Comparison of ENCODE assay signal across 30 cellular contexts in the genomic region with DNA sequence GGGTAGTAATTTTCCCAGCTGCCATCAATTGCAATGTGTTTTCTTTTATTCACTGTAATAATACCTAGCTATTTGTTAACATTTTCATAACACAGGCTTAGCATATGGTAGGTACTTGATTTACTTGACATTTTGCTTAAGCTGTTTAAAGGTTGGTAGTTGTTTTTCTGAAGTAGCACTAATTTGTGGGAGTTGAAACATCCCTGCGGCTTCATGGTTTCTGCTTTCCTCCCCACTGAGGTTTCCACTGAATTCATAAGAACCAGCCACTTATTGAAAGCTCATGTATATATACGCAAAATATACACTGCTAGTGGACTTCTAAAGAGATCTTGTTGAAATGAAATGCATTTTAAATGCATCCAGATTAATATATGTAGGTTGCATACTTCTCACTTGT.
"Had no signal": no experiment of that assay in that cellular context is flagged by ENCODE, and none has a peak within 500 bp of the region (broad histone marks: within the 10 kb centered on the region; RNA-seq: fewer than 3 reads in every experiment).

No MANE protein-coding gene starts in this region.

- ATAC-seq: naive thymus-derived CD8-positive, alpha-beta T cell; natural killer cell treated with Interleukin-12 subunit alpha and Interleukin-12 subunit beta and Interleukin-15 and Interleukin-18, amount 100 ng/mL, for 72 hours; psoas muscle; right cardiac atrium; right lobe of liver; stimulated activated effector memory CD8-positive, alpha-beta T cell treated with anti-CD3 and anti-CD28 coated beads, Interleukin-12 subunit alpha, Interleukin-12 subunit beta, amount 100 ng/mL, for 72 hours had no signal

- FAIRE-seq: small intestine, urothelium cell line had no signal

- H3K36me3 Mint-ChIP-seq: naive thymus-derived CD8-positive, alpha-beta T cell; natural killer cell treated with Interleukin-12 subunit alpha and Interleukin-12 subunit beta and Interleukin-15 and Interleukin-18, amount 100 ng/mL, for 72 hours; stimulated activated effector memory CD8-positive, alpha-beta T cell treated with anti-CD3 and anti-CD28 coated beads, Interleukin-12 subunit alpha, Interleukin-12 subunit beta, amount 100 ng/mL, for 72 hours had no signal

- H3K4me3 ChIP-seq: ovary, psoas muscle, right lobe of liver, sigmoid colon, stomach, thoracic aorta, thyroid gland, tibial nerve, upper lobe of left lung, vagina had no signal

- H3K36me3 ChIP-seq: neutrophil, ovary, right lobe of liver, sigmoid colon, stomach, thoracic aorta, thyroid gland, tibial nerve, upper lobe of left lung, vagina had no signal

- H3K27ac Mint-ChIP-seq: naive thymus-derived CD8-positive, alpha-beta T cell; natural killer cell treated with Interleukin-12 subunit alpha and Interleukin-12 subunit beta and Interleukin-15 and Interleukin-18, amount 100 ng/mL, for 72 hours; nephron progenitor cell; progenitor cell of endocrine pancreas; stimulated activated effector memory CD8-positive, alpha-beta T cell treated with anti-CD3 and anti-CD28 coated beads, Interleukin-12 subunit alpha, Interleukin-12 subunit beta, amount 100 ng/mL, for 72 hours; stimulated activated naive CD8-positive, alpha-beta T cell treated with anti-CD3 and anti-CD28 coated beads, Interleukin-15, Interleukin-2, amounts not matched to agents 100 ng/mL and 50 ng/mL, for 24 hours had no signal

- H3K27ac ChIP-seq: neutrophil, ovary, parathyroid adenoma, psoas muscle, right lobe of liver, sigmoid colon, stomach, thoracic aorta, thyroid gland, tibial nerve, upper lobe of left lung, vagina had no signal

- H3K4me1 ChIP-seq: parathyroid adenoma, psoas muscle, right lobe of liver, sigmoid colon, stomach, thyroid gland, upper lobe of left lung, vagina had no signal

- H3K79me2 ChIP-seq: parathyroid adenoma had no signal

- H3K4me1 Mint-ChIP-seq: neural crest cell; stimulated activated effector memory CD8-positive, alpha-beta T cell treated with anti-CD3 and anti-CD28 coated beads, Interleukin-12 subunit alpha, Interleukin-12 subunit beta, amount 100 ng/mL, for 72 hours had no signal

- H3K9ac ChIP-seq: parathyroid adenoma had no signal

- H3K27me3 ChIP-seq: neutrophil, ovary, right lobe of liver, sigmoid colon, stomach, thyroid gland, tibial nerve, upper lobe of left lung, vagina had no signal

- DNase-seq: naive thymus-derived CD8-positive, alpha-beta T cell; nephron progenitor cell; nucleus accumbens; ovary; posterior cingulate gyrus; psoas muscle; right cardiac atrium; right lobe of liver; sigmoid colon; small intestine; stimulated activated CD4-positive, alpha-beta T cell treated with anti-CD3 and anti-CD28 coated beads, Interleukin-15, amount 100 ng/mL, for 24 hours; stimulated activated CD4-positive, alpha-beta T cell treated with anti-CD3 and anti-CD28 coated beads, Interleukin-2, amount 100 ng/mL, for 24 hours; stimulated activated CD4-positive, alpha-beta T cell treated with anti-CD3 and anti-CD28 coated beads, Interleukin-2, amount 100 ng/mL, for 48 hours; stimulated activated CD4-positive, alpha-beta T cell treated with anti-CD3 and anti-CD28 coated beads, Interleukin-4, amount 100 ng/mL, for 24 hours; stimulated activated naive CD4-positive, alpha-beta T cell treated with Interleukin-2 at 50 U/mL for 16 hours; stomach; thyroid gland; trophoblast cell; upper lobe of left lung had no signal

- H2AFZ ChIP-seq: parathyroid adenoma had no signal

- H3K9me3 ChIP-seq: neutrophil, ovary, psoas muscle, right lobe of liver, sigmoid colon, stomach, thoracic aorta, thyroid gland, tibial nerve, upper lobe of left lung, vagina had no signal

- H3K4me3 Mint-ChIP-seq: naive thymus-derived CD8-positive, alpha-beta T cell; natural killer cell treated with Interleukin-12 subunit alpha and Interleukin-12 subunit beta and Interleukin-15 and Interleukin-18, amount 100 ng/mL, for 72 hours; nephron progenitor cell; neural crest cell; stimulated activated effector memory CD8-positive, alpha-beta T cell treated with anti-CD3 and anti-CD28 coated beads, Interleukin-12 subunit alpha, Interleukin-12 subunit beta, amount 100 ng/mL, for 72 hours; stimulated activated naive CD8-positive, alpha-beta T cell treated with anti-CD3 and anti-CD28 coated beads, Interleukin-15, Interleukin-2, amounts not matched to agents 100 ng/mL and 50 ng/mL, for 24 hours had no signal

- H3K9me3 Mint-ChIP-seq: naive thymus-derived CD8-positive, alpha-beta T cell; nephron progenitor cell; neural crest cell; stimulated activated effector memory CD8-positive, alpha-beta T cell treated with anti-CD3 and anti-CD28 coated beads, Interleukin-12 subunit alpha, Interleukin-12 subunit beta, amount 100 ng/mL, for 72 hours; stimulated activated naive CD8-positive, alpha-beta T cell treated with anti-CD3 and anti-CD28 coated beads, Interleukin-15, Interleukin-2, amounts not matched to agents 100 ng/mL and 50 ng/mL, for 24 hours had no signal
